Comparison of ENCODE assay signal across 21 cellular contexts in the genomic region with DNA sequence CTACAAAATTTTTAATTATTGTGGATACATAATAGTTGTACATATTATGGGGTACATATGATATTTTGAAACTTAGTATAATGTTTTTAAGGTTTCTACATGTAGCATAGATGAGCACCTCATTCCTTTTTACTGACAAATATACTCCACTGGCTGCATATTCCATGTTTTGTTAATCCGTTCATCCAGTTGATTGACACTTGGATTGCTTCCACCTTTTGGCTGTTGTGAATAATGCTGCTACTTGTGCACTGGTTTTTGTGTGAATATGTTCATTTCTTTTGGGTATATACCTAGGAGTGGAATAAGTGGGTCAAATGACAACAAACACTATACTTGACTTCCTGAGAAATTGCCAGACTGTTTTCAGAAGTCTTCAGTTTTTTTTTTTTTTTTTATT. TPM values are rescaled to one million over a fixed set of nuclear protein-coding genes. Genes with fewer than 3 reads are reported as not detected.
"Had no signal": no experiment of that assay in that cellular context is flagged by ENCODE, and none has a peak within 500 bp of the region (broad histone marks: within the 10 kb centered on the region; RNA-seq: fewer than 3 reads in every experiment).

No MANE protein-coding gene starts in this region.

- H3K27ac Mint-ChIP-seq: naive thymus-derived CD4-positive, alpha-beta T cell; nephron; neural progenitor cell; stimulated activated naive B cell treated with anti-CD40 and anti-IgM and Interleukin-4, amounts not matched to agents 10 μg/mL and 1 μg/mL and 100 μg/mL, for 72 hours; stimulated activated naive CD8-positive, alpha-beta T cell treated with anti-CD3 and anti-CD28 coated beads, Interleukin-15, Interleukin-2, amounts not matched to agents 100 ng/mL and 50 ng/mL, for 24 hours had no signal

- H3K4me1 ChIP-seq: parathyroid adenoma had no signal

- H3K4me3 Mint-ChIP-seq: naive thymus-derived CD4-positive, alpha-beta T cell; nephron; neural progenitor cell; stimulated activated naive B cell treated with anti-CD40 and anti-IgM and Interleukin-4, amounts not matched to agents 10 μg/mL and 1 μg/mL and 100 μg/mL, for 72 hours; stimulated activated naive CD8-positive, alpha-beta T cell treated with anti-CD3 and anti-CD28 coated beads, Interleukin-15, Interleukin-2, amounts not matched to agents 100 ng/mL and 50 ng/mL, for 24 hours had no signal

- H3K27me3 ChIP-seq: gastrocnemius medialis, right atrium auricular region, vagina had no signal

- H3K9ac ChIP-seq: neural progenitor cell, parathyroid adenoma had no signal

- H3K4me2 ChIP-seq: neural progenitor cell had no signal

- H3K4me3 ChIP-seq: dorsolateral prefrontal cortex, gastrocnemius medialis, lung, neural progenitor cell, right atrium auricular region, vagina had no signal

- H3K9me3 ChIP-seq: gastrocnemius medialis, right atrium auricular region, vagina had no signal

- DNase-seq: dorsolateral prefrontal cortex; effector CD4-positive, alpha-beta T cell; foreskin fibroblast; gastrocnemius medialis; mesendoderm; midbrain; naive thymus-derived CD4-positive, alpha-beta T cell; stimulated activated CD4-positive, alpha-beta T cell treated with anti-CD3 and anti-CD28 coated beads, Interleukin-4, amount 100 ng/mL, for 4 hours; stimulated activated naive B cell treated with anti-CD40 and anti-IgM and Interleukin-4, amounts not matched to agents 10 μg/mL and 1 μg/mL and 100 μg/mL, for 72 hours; trophoblast cell had no signal

- ATAC-seq: esophagus mucosa; gastrocnemius medialis; left lobe of liver; naive thymus-derived CD4-positive, alpha-beta T cell; sciatic nerve; stimulated activated naive B cell treated with anti-CD40 and anti-IgM and Interleukin-4, amounts not matched to agents 10 μg/mL and 1 μg/mL and 100 μg/mL, for 72 hours had no signal

- H3K36me3 ChIP-seq: gastrocnemius medialis, neural progenitor cell, right atrium auricular region, vagina had no signal

- H3K36me3 Mint-ChIP-seq: naive thymus-derived CD4-positive, alpha-beta T cell; neural progenitor cell; stimulated activated naive B cell treated with anti-CD40 and anti-IgM and Interleukin-4, amounts not matched to agents 10 μg/mL and 1 μg/mL and 100 μg/mL, for 72 hours had no signal

- H3K27ac ChIP-seq: epithelial cell of prostate, gastrocnemius medialis, neural progenitor cell, parathyroid adenoma, right atrium auricular region, vagina had no signal

- H2AFZ ChIP-seq: neural progenitor cell, parathyroid adenoma had no signal

- H3K9me3 Mint-ChIP-seq: nephron had no signal

- H3K79me2 ChIP-seq: parathyroid adenoma had no signal

RNA-seq across cellular contexts. Expression of a gene that starts 2.8 kb away (rescaled TPM):
- total RNA-seq: naive thymus-derived CD4-positive, alpha-beta T cell had no signal
- polyA plus RNA-seq: naive thymus-derived CD4-positive, alpha-beta T cell had no signal
